Comparison of ENCODE assay signal across 8 cellular contexts in the genomic region with DNA sequence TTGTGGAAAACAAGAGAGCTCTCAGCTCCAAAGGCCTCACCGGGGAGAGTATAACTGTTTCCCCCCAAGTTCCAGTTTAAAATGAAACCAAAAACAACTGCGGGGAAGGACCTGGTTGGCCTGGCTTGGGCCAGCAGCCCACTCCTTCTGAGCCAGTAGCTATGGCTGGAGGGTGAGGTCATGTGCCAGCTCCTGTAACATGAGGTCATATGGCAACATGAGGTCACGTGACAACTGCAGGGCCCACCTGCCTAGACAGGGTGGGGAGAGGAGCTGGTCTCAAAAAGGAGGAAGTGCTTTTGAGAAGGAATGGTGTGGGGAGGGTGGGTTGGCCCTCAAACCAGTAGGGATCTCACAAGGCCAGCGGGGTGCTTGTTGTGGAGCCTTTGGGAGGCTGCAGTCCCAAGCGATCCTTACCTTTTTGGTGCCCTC. TPM values are rescaled to one million over a fixed set of nuclear protein-coding genes. Genes with fewer than 3 reads are reported as not detected.
DNase-seq lines count a peak whose midpoint lies in the region; ATAC-seq and TF ChIP-seq lines count a peak whose summit lies in the region.

No MANE protein-coding gene starts in this region.

- H3K4me1 ChIP-seq in right atrium auricular region, result peaks cover 0 to 20% of the 10 kb centered on the region in 2 donors

- H3K27me3 ChIP-seq in right atrium auricular region, result no peaks in the 10 kb centered on the region

- DNase-seq in pons (ENCODE audit: low spot score), result peak; percentile 70
- DNase-seq in AG08396 (ENCODE audit: low spot score), result no peak
- DNase-seq in NCI-H524 (lab: John Stamatoyannopoulos, UW), result no peak
- no peak for DNase-seq in right atrium auricular region (ENCODE audit: low spot score)
- DNase-seq in islet precursor cell, result no peak

- no peaks in the 10 kb centered on the region for H3K36me3 ChIP-seq in right atrium auricular region

- no peaks in the 10 kb centered on the region for H3K9me3 ChIP-seq in right atrium auricular region

- H3K4me3 ChIP-seq in WI38 (ENCODE audit: low read depth, low read length) (0 out of 2 replicates have a peak overlapping the region, but pooled peaks have one; percentile 23), right atrium auricular region (peak overlapping the region in 1 of 2 donors; percentile 21)

- peak; percentile 42 for ATAC-seq in GM18517 (IDR thresholded peaks at IDR 0.05; ENCODE audit: unreplicated experiment)
- peak; percentile 43 for ATAC-seq in HG03095 (IDR thresholded peaks at IDR 0.05; ENCODE audit: unreplicated experiment)

- TF ChIP-seq CTCF in WI38 (IDR thresholded peaks at IDR 0.05; ENCODE audit: low read depth, low read length) (no peak), right atrium auricular region (IDR thresholded peaks at IDR 0.05) (no peak)

- no peak overlapping the region for H3K27ac ChIP-seq in right atrium auricular region

RNA-seq across cellular contexts. Expression of a gene that starts 29.3 kb away (rescaled TPM):
- 1 to 10 TPM; 1.6 to 3.5 TPM for total RNA-seq in right atrium auricular region

RNA-seq across cellular contexts. Expression of a gene that starts 58.3 kb away (rescaled TPM):
- total RNA-seq in right atrium auricular region, result 10 to 100 TPM; 10.0 to 12.6 TPM
